In genomic region chr4:939508-939907, GRCh38 we compare ENCODE assay signal across 2 cellular contexts. TPM values are rescaled to one million over a fixed set of nuclear protein-coding genes. Genes with fewer than 3 reads are reported as not detected.
"Had no signal": no experiment of that assay in that cellular context is flagged by ENCODE, and none has a peak within 500 bp of the region (broad histone marks: within the 10 kb centered on the region; RNA-seq: fewer than 3 reads in every experiment).

No MANE protein-coding gene starts in this region.

RNA-seq across cellular contexts. Expression of gene SLC26A1, which starts 53.7 kb away (rescaled TPM):
- total RNA-seq: H1, H4 had no signal
